Comparison of ENCODE assay signal across 25 cellular contexts in genomic region chr16:8628981-8629725, GRCh38. TPM values are rescaled to one million over a fixed set of nuclear protein-coding genes. Genes with fewer than 3 reads are reported as not detected.
"Had no signal": no experiment of that assay in that cellular context is flagged by ENCODE, and none has a peak within 500 bp of the region (broad histone marks: within the 10 kb centered on the region; RNA-seq: fewer than 3 reads in every experiment).

No MANE protein-coding gene starts in this region.

- H3K4me1 ChIP-seq: lower lobe of right lung, prostate gland, vagina had no signal

- H3K9me3 ChIP-seq: lower lobe of right lung, prostate gland, vagina had no signal

- H3K27ac ChIP-seq: hepatocyte, lower lobe of right lung, prostate gland, vagina, VCaP had no signal

- H3K4me3 ChIP-seq: hepatocyte, lower lobe of right lung, prostate gland, vagina had no signal

- ATAC-seq: activated T-cell treated with anti-CD3 and anti-CD28 coated beads, Interleukin-2, amount 50 U/mL, for 4 hours; left lobe of liver; lower lobe of right lung had no signal

- H3K4me2 ChIP-seq: hepatocyte had no signal

- H3K27me3 ChIP-seq: hepatocyte, vagina had no signal

- H2AFZ ChIP-seq: hepatocyte had no signal

- DNase-seq: activated CD4-positive, CD25-positive, alpha-beta regulatory T cell treated with anti-CD3 and anti-CD28 coated beads, Interleukin-2, amount 50 U/mL, for 72 hours; activated naive CD4-positive, alpha-beta T cell treated with Interleukin-2 at 50 U/mL for 16 hours; activated T-cell treated with anti-CD3 and anti-CD28 coated beads, Interleukin-2, amount 50 U/mL, for 4 hours; amygdala; cerebellar nuclear complex; effector CD4-positive, alpha-beta T cell; foreskin melanocyte; glutamatergic neuron; immature natural killer cell; lower lobe of right lung; mesendoderm; naive B cell; stimulated activated CD4-positive, alpha-beta T cell treated with anti-CD3 and anti-CD28 coated beads, Interleukin-12 subunit alpha, Interleukin-12 subunit beta, amount 100 ng/mL, for 4 hours; stimulated activated CD4-positive, alpha-beta T cell treated with anti-CD3 and anti-CD28 coated beads, Interleukin-4, amount 100 ng/mL, for 4 hours had no signal

RNA-seq across cellular contexts. Expression of gene TMEM114, which starts 38.8 kb away (rescaled TPM):
- total RNA-seq: activated T-cell treated with anti-CD3 and anti-CD28 coated beads, Interleukin-2, amount 50 U/mL, for 4 hours; activated T-helper 2 cell treated with anti-CD3 and anti-CD28 coated beads, Interferon-gamma antibody, Interleukin-2, Interleukin-4, amounts not matched to agents 10 μg/mL and 5 μg/mL and 100 μg/mL, durations not matched to agents 14 hours and 24 hours and 36 hours; bronchial epithelial cell; hepatocyte; kidney epithelial cell; left lobe of liver; lower lobe of right lung; mucosa of gallbladder; osteoblast; prostate gland; temporal lobe; vagina had no signal
- polyA plus RNA-seq: hepatocyte, immature natural killer cell had no signal
